In genomic region chr17:47896672-47897490, GRCh38 we compare ENCODE assay signal across 8 cellular contexts. TPM values are rescaled to one million over a fixed set of nuclear protein-coding genes. Genes with fewer than 3 reads are reported as not detected.
DNase-seq lines count a peak whose midpoint lies in the region; ATAC-seq, FAIRE-seq and TF ChIP-seq lines count a peak whose summit lies in the region.

No MANE protein-coding gene starts in this region.

- H3K4me1 Mint-ChIP-seq in activated CD8-positive, alpha-beta T cell treated with anti-CD3 and anti-CD28 coated beads for 36 hours (ENCODE audit: low read depth), result peaks cover 42% of the 10 kb centered on the region

- peaks cover 2% of the 10 kb centered on the region for H3K36me3 Mint-ChIP-seq in activated CD8-positive, alpha-beta T cell treated with anti-CD3 and anti-CD28 coated beads for 36 hours (ENCODE audit: low read depth)

- peak overlapping the region; percentile 90 for H3K27ac Mint-ChIP-seq in activated CD8-positive, alpha-beta T cell treated with anti-CD3 and anti-CD28 coated beads for 36 hours

- H3K4me3 ChIP-seq in cardiac muscle cell (peak overlapping the region; percentile 78), iPS DF 6.9 (ENCODE audit: low read length) (peak overlapping the region; percentile 82), spleen (peak overlapping the region; percentile 51 to 83 (median 66))

- ATAC-seq in left ventricle myocardium superior, result no peak
- no peak for ATAC-seq in activated CD8-positive, alpha-beta T cell treated with anti-CD3 and anti-CD28 coated beads for 36 hours
- no peak for ATAC-seq in GM19035 (IDR thresholded peaks at IDR 0.05; ENCODE audit: unreplicated experiment)

- TF ChIP-seq CTCF in cardiac muscle cell (IDR thresholded peaks at IDR 0.05; ENCODE audit: low read depth, low read length), result no peak
- TF ChIP-seq CTCF in activated CD8-positive, alpha-beta T cell treated with anti-CD3 and anti-CD28 coated beads for 36 hours (IDR thresholded peaks at IDR 0.05), result no peak
- no peak for TF ChIP-seq CTCF in spleen (IDR thresholded peaks at IDR 0.05 in 8 of 11, conservative IDR thresholded peaks at IDR 0.05 in 3 of 11)

- no peaks in the 10 kb centered on the region for H3K9me3 Mint-ChIP-seq in activated CD8-positive, alpha-beta T cell treated with anti-CD3 and anti-CD28 coated beads for 36 hours

- DNase-seq in cardiac muscle cell (ENCODE audit: low read depth in 1 of 2, low spot score in 1 of 2), result peak in 1 of 2 donors; percentile 36
- DNase-seq in left ventricle myocardium superior, result no peak
- DNase-seq in activated CD8-positive, alpha-beta T cell treated with anti-CD3 and anti-CD28 coated beads for 36 hours, result no peak
- no peak for DNase-seq in iPS DF 6.9 (ENCODE audit: low read depth, low spot score)
- no peak for DNase-seq in spleen
- DNase-seq in urothelium cell line (ENCODE audit: low spot score), result no peak
- no peak for DNase-seq in NCI-H446 (lab: John Stamatoyannopoulos, UW)

- H3K27me3 ChIP-seq in cardiac muscle cell (no peaks in the 10 kb centered on the region), iPS DF 6.9 (ENCODE audit: control insufficient read depth, insufficient read depth, low read length) (no peaks in the 10 kb centered on the region), spleen (replicated peaks in 1 of 7) (no peaks in the 10 kb centered on the region)

- intact Hi-C loops in left ventricle myocardium superior (cut with micrococcal nuclease), result no loop called here
- intact Hi-C loops in activated CD8-positive, alpha-beta T cell treated with anti-CD3 and anti-CD28 coated beads for 36 hours (cut with micrococcal nuclease), result no loop called here
- intact Hi-C loops in spleen (cut with DNase I; ENCODE audit: low total_unique reads), result loop anchor here (2.0 kb wide), 1 partner anchor 44 kb away; the partner anchor contains the start of gene PNPO

- H3K27ac ChIP-seq in cardiac muscle cell (peak overlapping the region; percentile 93), iPS DF 6.9 (ENCODE audit: low read length) (no peak overlapping the region), spleen (peak overlapping the region; percentile 96 to 100 (median 99))

- H3K9me3 ChIP-seq in cardiac muscle cell (ENCODE audit: low read depth), result no peaks in the 10 kb centered on the region
- H3K9me3 ChIP-seq in iPS DF 6.9 (ENCODE audit: control insufficient read depth, insufficient read depth, low read length), result no peaks in the 10 kb centered on the region
- no peaks in the 10 kb centered on the region for H3K9me3 ChIP-seq in spleen

- no peaks in the 10 kb centered on the region for H3K36me3 ChIP-seq in cardiac muscle cell
- no peaks in the 10 kb centered on the region for H3K36me3 ChIP-seq in iPS DF 6.9 (ENCODE audit: control insufficient read depth, insufficient read depth, low read length)
- H3K36me3 ChIP-seq in spleen, result peaks cover 0 to 41% (median 4%) of the 10 kb centered on the region in 6 donors

- CTCF ChIA-PET in activated CD8-positive, alpha-beta T cell treated with anti-CD3 and anti-CD28 coated beads for 36 hours (lab: Charles Lee), result interaction anchor here (0.7 to 1.1 kb wide), 3 partner anchors 50 to 73 kb away, joined by 3 read pairs; no protein-coding TSS in a partner anchor

- peak overlapping the region; percentile 95 for H3K4me3 Mint-ChIP-seq in activated CD8-positive, alpha-beta T cell treated with anti-CD3 and anti-CD28 coated beads for 36 hours

- TF ChIP-seq POLR2A in spleen (IDR thresholded peaks at IDR 0.05), result no peak

- H3K4me1 ChIP-seq in cardiac muscle cell (ENCODE audit: low read depth), result peaks cover 29% of the 10 kb centered on the region
- peaks cover 3% of the 10 kb centered on the region for H3K4me1 ChIP-seq in iPS DF 6.9 (ENCODE audit: control insufficient read depth, insufficient read depth, low read length)
- peaks cover 10 to 77% (median 43%) of the 10 kb centered on the region in 6 donors for H3K4me1 ChIP-seq in spleen

- FAIRE-seq in urothelium cell line (lab: Jason Lieb, UNC), result no peak

- H3K27me3 Mint-ChIP-seq in activated CD8-positive, alpha-beta T cell treated with anti-CD3 and anti-CD28 coated beads for 36 hours, result no peaks in the 10 kb centered on the region

- POLR2A ChIA-PET in activated CD8-positive, alpha-beta T cell treated with anti-CD3 and anti-CD28 coated beads for 36 hours (lab: Charles Lee), result interaction anchor here (0.7 kb wide), 1 partner anchor 9 kb away, joined by 3 read pairs; no protein-coding TSS in a partner anchor

- no CpG with 5 or more reads among the region's 22 CpGs for WGBS in iPS DF 6.9 (ENCODE audit: insufficient coverage, insufficient read length)
- 2 to 4% (median 3%) methylated on average over 14 to 22 of the region's 22 CpGs for WGBS in spleen, 5 donors

RNA-seq across cellular contexts. Expression of gene SP2, which starts 0.8 kb away (rescaled TPM):
- 3.7 and 3.9 TPM in 2 replicates for total RNA-seq in cardiac muscle cell
- polyA plus RNA-seq in cardiac muscle cell, result 6.9 and 10.5 TPM in 2 replicates
- 14.1 TPM for total RNA-seq in left ventricle myocardium superior
- 10 to 100 TPM; 11.5 to 13.2 TPM for total RNA-seq in activated CD8-positive, alpha-beta T cell treated with anti-CD3 and anti-CD28 coated beads for 36 hours
- 10 to 100 TPM; 11.9 to 22.6 (median 18.2) TPM for total RNA-seq in spleen
- 10 to 100 TPM in 1 of 3 donors, 1 to 10 TPM in 2; 4.5 to 10.7 (median 5.5) TPM for polyA plus RNA-seq in spleen

RNA-seq across cellular contexts. Expression of gene PNPO, which starts 44.5 kb away (rescaled TPM):
- 11.7 and 12.9 TPM in 2 replicates for total RNA-seq in cardiac muscle cell
- 12.9 and 15.6 TPM in 2 replicates for polyA plus RNA-seq in cardiac muscle cell
- total RNA-seq in left ventricle myocardium superior, result 31.3 TPM
- 10 to 100 TPM; 41.0 to 42.7 TPM for total RNA-seq in activated CD8-positive, alpha-beta T cell treated with anti-CD3 and anti-CD28 coated beads for 36 hours
- total RNA-seq in spleen, result 10 to 100 TPM; 23.6 to 28.9 (median 28.1) TPM
- 10 to 100 TPM in 1 of 3 donors, 1 to 10 TPM in 2; 6.1 to 13.0 (median 8.5) TPM for polyA plus RNA-seq in spleen

RNA-seq across cellular contexts. Expression of gene SP6, which starts 45.9 kb away (rescaled TPM):
- 5.8 and 6.3 TPM in 2 replicates for total RNA-seq in cardiac muscle cell
- 4.6 and 5.0 TPM in 2 replicates for polyA plus RNA-seq in cardiac muscle cell
- 0.15 TPM for total RNA-seq in left ventricle myocardium superior
- under 1 TPM; 0.13 to 0.18 TPM for total RNA-seq in activated CD8-positive, alpha-beta T cell treated with anti-CD3 and anti-CD28 coated beads for 36 hours
- 1 to 10 TPM in 5 of 7 donors, under 1 TPM in 2; 0.19 to 3.0 (median 2.0) TPM for total RNA-seq in spleen
- polyA plus RNA-seq in spleen, result under 1 TPM; 0.11 to 0.90 (median 0.27) TPM

RNA-seq across cellular contexts. Expression of gene SCRN2, which starts 55.8 kb away (rescaled TPM):
- 101 and 149 TPM in 2 replicates for total RNA-seq in cardiac muscle cell
- polyA plus RNA-seq in cardiac muscle cell, result 139 and 179 TPM in 2 replicates
- total RNA-seq in left ventricle myocardium superior, result 33.8 TPM
- 10 to 100 TPM; 21.0 to 23.8 TPM for total RNA-seq in activated CD8-positive, alpha-beta T cell treated with anti-CD3 and anti-CD28 coated beads for 36 hours
- 10 to 100 TPM; 37.5 to 59.4 (median 49.0) TPM for total RNA-seq in spleen
- polyA plus RNA-seq in spleen, result 10 to 100 TPM; 38.9 to 58.0 (median 50.4) TPM
